In genomic region chr1:153749408-153750005, GRCh38 we compare ENCODE assay signal across 8 cellular contexts. TPM values are rescaled to one million over a fixed set of nuclear protein-coding genes. Genes with fewer than 3 reads are reported as not detected.
A peak's percentile ranks its signal among the peaks of the same experiment; 100 is the strongest.
DNase-seq lines count a peak whose midpoint lies in the region; ATAC-seq and TF ChIP-seq lines count a peak whose summit lies in the region.

No MANE protein-coding gene starts in this region.

- TF ChIP-seq CTCF in left ventricle myocardium inferior (IDR thresholded peaks at IDR 0.05; ENCODE audit: borderline replicate concordance) = peak; percentile 96
- peak; percentile 99 for TF ChIP-seq CTCF in retinal pigment epithelial cell (conservative IDR thresholded peaks at IDR 0.05; ENCODE audit: low read depth, low read length)

- H3K4me3 ChIP-seq in left ventricle myocardium inferior (no peak overlapping the region), retinal pigment epithelial cell (ENCODE audit: low read length) (no peak overlapping the region)

- H3K27ac ChIP-seq in left ventricle myocardium inferior (replicated peaks) = peak overlapping the region; percentile 82

- peaks cover 72% of the 10 kb centered on the region for H3K4me1 ChIP-seq in left ventricle myocardium inferior

- peak; percentile 81 for DNase-seq in ELR (ENCODE audit: low read depth)
- peak; percentile 1 for DNase-seq in NCI-H1436 treated with DMSO at 0.1 percent for 48 hours (lab: John Stamatoyannopoulos, UW)
- DNase-seq in SW480 (ENCODE audit: low spot score) = peak; percentile 80
- peak; percentile 62 for DNase-seq in activated naive CD8-positive, alpha-beta T cell treated with anti-CD3 and anti-CD28 coated beads, Interleukin-2, amount 50 U/mL, for 16 hours (ENCODE audit: low read depth, low spot score)
- DNase-seq in left ventricle myocardium inferior = peak; percentile 86
- DNase-seq in retinal pigment epithelial cell (ENCODE audit: low read depth) = no peak

- peak; percentile 81 for ATAC-seq in HG02610 (IDR thresholded peaks at IDR 0.05; ENCODE audit: unreplicated experiment)
- no peak for ATAC-seq in HG02884 (IDR thresholded peaks at IDR 0.05; ENCODE audit: unreplicated experiment)

- intact Hi-C loops in left ventricle myocardium inferior (cut with micrococcal nuclease) = loop anchor here (5.0 kb wide), 1 partner anchor 72 kb away; the partner anchor contains the start of gene NPR1

- H3K36me3 ChIP-seq in left ventricle myocardium inferior = peaks cover 78% of the 10 kb centered on the region

- H3K27me3 ChIP-seq in left ventricle myocardium inferior (ENCODE audit: low read depth) = no peaks in the 10 kb centered on the region

- no peaks in the 10 kb centered on the region for H3K9me3 ChIP-seq in left ventricle myocardium inferior (replicated peaks)

RNA-seq across cellular contexts. Expression of gene INTS3, which starts 21.7 kb away (rescaled TPM):
- total RNA-seq in left ventricle myocardium inferior = 34.3 TPM

RNA-seq across cellular contexts. Expression of gene SLC27A3, which starts 25.7 kb away (rescaled TPM):
- total RNA-seq in left ventricle myocardium inferior = 10.5 TPM
